9 cellular contexts compared by ENCODE assay signal in the genomic region with DNA sequence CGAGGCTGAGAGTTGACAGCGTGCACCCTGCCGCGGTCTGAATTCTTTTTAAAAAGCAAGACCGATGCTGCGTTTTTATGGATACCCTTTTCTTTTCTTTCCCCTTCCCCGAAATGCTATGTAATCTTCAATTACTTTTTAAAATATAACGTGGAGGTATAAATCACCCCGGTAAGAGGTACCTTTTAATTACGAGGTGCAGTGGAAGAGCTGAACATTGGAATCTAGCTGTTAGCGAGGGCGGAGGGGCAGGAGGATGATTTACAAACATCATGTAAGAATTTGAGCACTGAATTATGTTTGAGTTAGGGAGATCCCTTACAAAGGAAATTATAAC. TPM values are rescaled to one million over a fixed set of nuclear protein-coding genes. Genes with fewer than 3 reads are reported as not detected.
A peak's percentile ranks its signal among the peaks of the same experiment; 100 is the strongest.
DNase-seq lines count a peak whose midpoint lies in the region; ATAC-seq and TF ChIP-seq lines count a peak whose summit lies in the region.
"Had no signal": no experiment of that assay in that cellular context is flagged by ENCODE, and none has a peak within 500 bp of the region (broad histone marks: within the 10 kb centered on the region; RNA-seq: fewer than 3 reads in every experiment).

No MANE protein-coding gene starts in this region.

- peaks cover 40% of the 10 kb centered on the region for H3K27me3 Mint-ChIP-seq in endodermal cell (ENCODE audit: insufficient read depth)
- peaks cover 39% of the 10 kb centered on the region for H3K27me3 Mint-ChIP-seq in neural progenitor cell (ENCODE audit: insufficient read depth, low read depth)

- no peak overlapping the region for H3K27ac ChIP-seq in AG04450 (ENCODE audit: low read depth, low read length)
- no peak overlapping the region for H3K27ac ChIP-seq in HUES6 (ENCODE audit: low read depth, low read length)
- H3K27ac ChIP-seq in endodermal cell (ENCODE audit: low read depth, low read length): no peak overlapping the region
- no peak overlapping the region for H3K27ac ChIP-seq in neural progenitor cell

- H3K4me1 ChIP-seq in HUES6 (ENCODE audit: control insufficient read depth, insufficient read depth, low read length) (0 out of 2 replicates have a peak, but pooled peaks cover 2% of the 10 kb centered on the region), endodermal cell (ENCODE audit: control insufficient read depth, insufficient read depth, low read length) (peaks cover 18% of the 10 kb centered on the region), neural progenitor cell (peaks cover 31% of the 10 kb centered on the region)

- H3K9ac ChIP-seq in HUES6 (ENCODE audit: low read length) (no peak overlapping the region), endodermal cell (ENCODE audit: extremely low read depth, low read length, poor library complexity, severe bottlenecking) (peak overlapping the region; percentile 61), neural progenitor cell (no peak overlapping the region)

- H3K9me3 ChIP-seq in AG04450 (ENCODE audit: control insufficient read depth, insufficient read depth, low read length) (no peaks in the 10 kb centered on the region; the same call in 1 of the 2 replicates), HUES6 (ENCODE audit: control insufficient read depth, insufficient read depth, low read depth, low read length) (peaks cover 2% of the 10 kb centered on the region; the same call in 1 of the 2 replicates), endodermal cell (ENCODE audit: control insufficient read depth, low read length) (peaks cover under 1% of the 10 kb centered on the region), neural progenitor cell (ENCODE audit: low read depth) (no peaks in the 10 kb centered on the region)

- no peak overlapping the region for H3K27ac Mint-ChIP-seq in endodermal cell
- H3K27ac Mint-ChIP-seq in neural progenitor cell: no peak overlapping the region

- H3K9me3 Mint-ChIP-seq in endodermal cell (peaks cover 2% of the 10 kb centered on the region), neural progenitor cell (peaks cover 6% of the 10 kb centered on the region)

- peak overlapping the region; percentile 87 for H3K4me2 ChIP-seq in neural progenitor cell

- CTCF ChIA-PET in AG04450 (lab: Charles Lee): no interaction called here

- TF ChIP-seq CTCF in AG04450 (IDR thresholded peaks at IDR 0.05; ENCODE audit: low read depth, low read length): no peak
- TF ChIP-seq CTCF in endodermal cell (conservative IDR thresholded peaks at IDR 0.05): no peak
- TF ChIP-seq CTCF in neural progenitor cell (IDR thresholded peaks at IDR 0.05): no peak

- no peaks in the 10 kb centered on the region for H3K36me3 Mint-ChIP-seq in endodermal cell (ENCODE audit: low read depth)
- no peaks in the 10 kb centered on the region for H3K36me3 Mint-ChIP-seq in neural progenitor cell

- no peak for ATAC-seq in HG02610 (IDR thresholded peaks at IDR 0.05; ENCODE audit: unreplicated experiment)
- ATAC-seq in GM18909 (IDR thresholded peaks at IDR 0.05; ENCODE audit: poor library complexity, unreplicated experiment): no peak

- H3K79me2 ChIP-seq in neural progenitor cell (ENCODE audit: low read depth): no peaks in the 10 kb centered on the region

- POLR2A ChIA-PET in AG04450 (lab: Yijun Ruan, JAX): no interaction called here

- H3K27me3 ChIP-seq in AG04450 (ENCODE audit: control insufficient read depth, insufficient read depth, low read length) (no peaks in the 10 kb centered on the region), HUES6 (ENCODE audit: control insufficient read depth, insufficient read depth, low read length) (peaks cover 63% of the 10 kb centered on the region), endodermal cell (ENCODE audit: control insufficient read depth, insufficient read depth, low read length, poor library complexity, severe bottlenecking) (peaks cover 13% of the 10 kb centered on the region), neural progenitor cell (peaks cover 55% of the 10 kb centered on the region)

- H3K4me1 Mint-ChIP-seq in endodermal cell (peaks cover 49% of the 10 kb centered on the region), neural progenitor cell (peaks cover 17% of the 10 kb centered on the region)

- DNase-seq in AG04450 (ENCODE audit: low read depth, low spot score): no peak
- DNase-seq in endodermal cell: no peak
- no peak for DNase-seq in neural progenitor cell (ENCODE audit: low spot score)
- no peak for DNase-seq in NCI-H1048 (lab: John Stamatoyannopoulos, UW)
- DNase-seq in putamen (ENCODE audit: low spot score): no peak
- DNase-seq: activated gamma-delta T cell had no signal

- H4K20me1 ChIP-seq in neural progenitor cell (ENCODE audit: low read depth): peaks cover 2% of the 10 kb centered on the region

- H2AFZ ChIP-seq in neural progenitor cell (replicated peaks): no peak overlapping the region

- H3K36me3 ChIP-seq in HUES6 (ENCODE audit: control insufficient read depth, insufficient read depth, low read length) (no peaks in the 10 kb centered on the region), endodermal cell (ENCODE audit: control insufficient read depth, insufficient read depth, low read length) (no peaks in the 10 kb centered on the region), neural progenitor cell (no peaks in the 10 kb centered on the region)

- WGBS in endodermal cell (ENCODE audit: insufficient coverage in 1 of 2, insufficient read length in 1 of 2), 2 experiments: 12 to 17% methylated on average over 8 to 12 of the region's 12 CpGs

- peaks cover 10% of the 10 kb centered on the region for H3F3A ChIP-seq in neural progenitor cell (ENCODE audit: low read depth)

- H3K4me3 Mint-ChIP-seq in endodermal cell (peak overlapping the region; percentile 83), neural progenitor cell (peak overlapping the region; percentile 89)

- H3K4me3 ChIP-seq in AG04450 (ENCODE audit: low read depth, low read length) (peak overlapping the region; percentile 70), HUES6 (ENCODE audit: low read depth, low read length) (peak overlapping the region; percentile 71), endodermal cell (ENCODE audit: low read length) (peak overlapping the region; percentile 90), neural progenitor cell (peak overlapping the region; percentile 60)

RNA-seq across cellular contexts. Expression of gene EYA2, which starts 1.2 kb away (rescaled TPM):
- polyA plus RNA-seq in AG04450 (2011; rRNA removed): 4.0 and 5.1 TPM in 2 replicates
- 7.8 and 8.3 TPM in 2 replicates for polyA minus RNA-seq in AG04450 (2011; rRNA and poly(A)+ RNA removed)
- total RNA-seq in endodermal cell (10 to 100 TPM in 1 of 2 donors, 1 to 10 TPM in 1; 9.1 to 18.0 TPM), neural progenitor cell (ENCODE audit: low replicate concordance) (1.8 and 2.1 TPM in 2 replicates)
- polyA plus RNA-seq in endodermal cell (2013, experiment 1 of 2): 19.3 TPM
- polyA plus RNA-seq in endodermal cell (2013, experiment 2 of 2): 17.2 TPM
